Comparison of ENCODE assay signal across 23 cellular contexts in genomic region chr6:125547320-125547843, GRCh38.
"Had no signal": no experiment of that assay in that cellular context is flagged by ENCODE, and none has a peak within 500 bp of the region (broad histone marks: within the 10 kb centered on the region; RNA-seq: fewer than 3 reads in every experiment).

No MANE protein-coding gene starts in this region.

- H3K27ac ChIP-seq: ascending aorta, body of pancreas had no signal

- H3K9me3 ChIP-seq: ascending aorta, body of pancreas had no signal

- H3K4me1 ChIP-seq: body of pancreas had no signal

- H3K27me3 ChIP-seq: ascending aorta, body of pancreas had no signal

- ATAC-seq: activated CD8-positive, alpha-beta T cell treated with anti-CD3 and anti-CD28 coated beads, Interleukin-2, amount 10 ng/mL, durations not matched to agents 7 days and 5 days; body of pancreas; T-helper 17 cell had no signal

- H3K36me3 ChIP-seq: ascending aorta had no signal

- H3K4me3 ChIP-seq: body of pancreas had no signal

- DNase-seq: activated CD4-positive, alpha-beta T cell treated with anti-CD3 and anti-CD28 coated beads for 48 hours; activated CD4-positive, alpha-beta T cell treated with anti-CD3 and anti-CD28 coated beads, Interleukin-2, amount 50 U/mL, for 4 hours; activated CD4-positive, CD25-positive, alpha-beta regulatory T cell treated with anti-CD3 and anti-CD28 coated beads, Interleukin-2, amount 50 U/mL, for 72 hours; activated CD8-positive, alpha-beta memory T cell treated with anti-CD3 and anti-CD28 coated beads, Interleukin-2, amount 50 U/mL, for 48 hours; activated CD8-positive, alpha-beta T cell treated with anti-CD3 and anti-CD28 coated beads, Interleukin-2, amount 10 ng/mL, durations not matched to agents 7 days and 5 days; activated naive CD4-positive, alpha-beta T cell treated with anti-CD3 and anti-CD28 coated beads, Interleukin-2, amount 50 U/mL, for 16 hours; activated naive CD8-positive, alpha-beta T cell treated with anti-CD3 and anti-CD28 coated beads, Interleukin-2, amount 10 ng/mL, durations not matched to agents 7 days and 5 days; activated T-cell treated with anti-CD3 and anti-CD28 coated beads, Interleukin-2, amount 50 U/mL, for 1 hour; KG1; NCI-H1092 treated with DMSO at 0.1 percent for 48 hours; NCI-H1417 treated with DMSO at 0.1 percent for 48 hours; NCI-H1694; NCI-H2107; NCI-H2171 treated with DMSO at 0.1 percent for 48 hours; NCI-H345; NCI-H510A; NCI-H526 treated with DMSO at 0.1 percent for 48 hours; NK-92 treated with Interleukin-12 subunit alpha and Interleukin-12 subunit beta, amount 100 ng/mL, for 24 hours; SHP77 treated with DMSO at 0.1 percent for 48 hours; T-helper 17 cell; T-helper 9 cell had no signal
